ENCODE assay signal across 1 cellular context in the genomic region with DNA sequence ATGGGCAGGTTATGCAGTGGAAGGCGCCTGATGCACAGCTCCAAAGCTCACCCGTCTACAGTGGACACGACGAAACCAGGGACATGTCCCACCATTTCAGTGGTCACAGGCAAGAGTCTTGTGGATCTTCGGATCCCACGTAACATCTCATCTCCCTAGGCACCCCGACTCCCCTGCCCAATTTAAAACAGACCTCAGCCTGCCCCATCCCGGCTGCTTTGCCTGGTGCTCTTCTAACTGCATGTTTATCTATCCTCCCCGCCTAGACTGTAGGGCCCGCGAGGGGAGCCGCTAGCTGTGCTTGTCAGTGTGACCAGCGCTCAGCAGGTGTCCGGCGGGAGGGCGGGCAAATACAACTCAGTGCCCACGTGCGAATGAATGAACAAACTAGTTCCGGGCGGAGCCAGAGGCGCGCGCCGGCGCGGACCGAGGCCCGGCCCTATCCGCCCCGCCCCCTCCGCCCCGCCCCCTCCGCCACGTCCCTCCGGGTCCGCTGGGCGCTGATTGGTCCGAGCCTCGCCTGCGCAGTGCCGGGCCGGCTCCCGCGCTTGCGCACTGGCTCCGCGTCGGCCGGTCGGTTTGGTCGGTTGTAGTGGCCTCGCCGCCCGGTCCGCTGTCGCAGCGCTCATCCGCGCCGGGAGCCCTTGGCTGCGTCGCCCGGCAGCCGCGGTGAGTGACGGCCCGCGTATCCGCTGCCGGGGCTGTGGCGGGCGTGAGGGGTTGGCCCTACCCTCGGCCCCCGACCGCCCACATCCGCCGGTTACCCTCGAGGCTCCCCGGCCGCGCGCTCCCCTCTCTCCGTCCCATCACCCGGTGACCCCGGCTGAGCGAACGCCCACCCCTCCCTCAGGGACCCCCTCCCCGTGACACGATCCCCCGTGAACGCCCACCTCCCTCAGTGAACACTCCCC.
A peak's percentile ranks its signal among the peaks of the same experiment; 100 is the strongest.
TF ChIP-seq lines count a peak whose summit lies in the region.

No MANE protein-coding gene starts in this region.

TF ChIP-seq in WTC11, 78 proteins besides CTCF, POLR2A, EP300 and RAD21 (continued from another document):
- TF ChIP-seq, protein P1, sequence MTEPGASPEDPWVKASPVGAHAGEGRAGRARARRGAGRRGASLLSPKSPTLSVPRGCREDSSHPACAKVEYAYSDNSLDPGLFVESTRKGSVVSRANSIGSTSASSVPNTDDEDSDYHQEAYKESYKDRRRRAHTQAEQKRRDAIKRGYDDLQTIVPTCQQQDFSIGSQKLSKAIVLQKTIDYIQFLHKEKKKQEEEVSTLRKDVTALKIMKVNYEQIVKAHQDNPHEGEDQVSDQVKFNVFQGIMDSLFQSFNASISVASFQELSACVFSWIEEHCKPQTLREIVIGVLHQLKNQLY (CRISPR knock-in tag; IDR thresholded peaks at IDR 0.05), result no peak
- TF ChIP-seq, protein P2, sequence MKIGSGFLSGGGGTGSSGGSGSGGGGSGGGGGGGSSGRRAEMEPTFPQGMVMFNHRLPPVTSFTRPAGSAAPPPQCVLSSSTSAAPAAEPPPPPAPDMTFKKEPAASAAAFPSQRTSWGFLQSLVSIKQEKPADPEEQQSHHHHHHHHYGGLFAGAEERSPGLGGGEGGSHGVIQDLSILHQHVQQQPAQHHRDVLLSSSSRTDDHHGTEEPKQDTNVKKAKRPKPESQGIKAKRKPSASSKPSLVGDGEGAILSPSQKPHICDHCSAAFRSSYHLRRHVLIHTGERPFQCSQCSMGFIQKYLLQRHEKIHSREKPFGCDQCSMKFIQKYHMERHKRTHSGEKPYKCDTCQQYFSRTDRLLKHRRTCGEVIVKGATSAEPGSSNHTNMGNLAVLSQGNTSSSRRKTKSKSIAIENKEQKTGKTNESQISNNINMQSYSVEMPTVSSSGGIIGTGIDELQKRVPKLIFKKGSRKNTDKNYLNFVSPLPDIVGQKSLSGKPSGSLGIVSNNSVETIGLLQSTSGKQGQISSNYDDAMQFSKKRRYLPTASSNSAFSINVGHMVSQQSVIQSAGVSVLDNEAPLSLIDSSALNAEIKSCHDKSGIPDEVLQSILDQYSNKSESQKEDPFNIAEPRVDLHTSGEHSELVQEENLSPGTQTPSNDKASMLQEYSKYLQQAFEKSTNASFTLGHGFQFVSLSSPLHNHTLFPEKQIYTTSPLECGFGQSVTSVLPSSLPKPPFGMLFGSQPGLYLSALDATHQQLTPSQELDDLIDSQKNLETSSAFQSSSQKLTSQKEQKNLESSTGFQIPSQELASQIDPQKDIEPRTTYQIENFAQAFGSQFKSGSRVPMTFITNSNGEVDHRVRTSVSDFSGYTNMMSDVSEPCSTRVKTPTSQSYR (CRISPR knock-in tag; IDR thresholded peaks at IDR 0.05), result 0 out of 2 replicates have a peak, but pooled peaks have one; percentile 24
- TF ChIP-seq, protein P3, sequence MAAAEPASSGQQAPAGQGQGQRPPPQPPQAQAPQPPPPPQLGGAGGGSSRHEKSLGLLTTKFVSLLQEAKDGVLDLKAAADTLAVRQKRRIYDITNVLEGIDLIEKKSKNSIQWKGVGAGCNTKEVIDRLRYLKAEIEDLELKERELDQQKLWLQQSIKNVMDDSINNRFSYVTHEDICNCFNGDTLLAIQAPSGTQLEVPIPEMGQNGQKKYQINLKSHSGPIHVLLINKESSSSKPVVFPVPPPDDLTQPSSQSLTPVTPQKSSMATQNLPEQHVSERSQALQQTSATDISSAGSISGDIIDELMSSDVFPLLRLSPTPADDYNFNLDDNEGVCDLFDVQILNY (CRISPR knock-in tag; IDR thresholded peaks at IDR 0.05), result no peak
- TF ChIP-seq, protein P4, sequence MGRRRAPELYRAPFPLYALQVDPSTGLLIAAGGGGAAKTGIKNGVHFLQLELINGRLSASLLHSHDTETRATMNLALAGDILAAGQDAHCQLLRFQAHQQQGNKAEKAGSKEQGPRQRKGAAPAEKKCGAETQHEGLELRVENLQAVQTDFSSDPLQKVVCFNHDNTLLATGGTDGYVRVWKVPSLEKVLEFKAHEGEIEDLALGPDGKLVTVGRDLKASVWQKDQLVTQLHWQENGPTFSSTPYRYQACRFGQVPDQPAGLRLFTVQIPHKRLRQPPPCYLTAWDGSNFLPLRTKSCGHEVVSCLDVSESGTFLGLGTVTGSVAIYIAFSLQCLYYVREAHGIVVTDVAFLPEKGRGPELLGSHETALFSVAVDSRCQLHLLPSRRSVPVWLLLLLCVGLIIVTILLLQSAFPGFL (CRISPR knock-in tag; IDR thresholded peaks at IDR 0.05; ENCODE audit: borderline replicate concordance), result no peak
- TF ChIP-seq, protein P5, sequence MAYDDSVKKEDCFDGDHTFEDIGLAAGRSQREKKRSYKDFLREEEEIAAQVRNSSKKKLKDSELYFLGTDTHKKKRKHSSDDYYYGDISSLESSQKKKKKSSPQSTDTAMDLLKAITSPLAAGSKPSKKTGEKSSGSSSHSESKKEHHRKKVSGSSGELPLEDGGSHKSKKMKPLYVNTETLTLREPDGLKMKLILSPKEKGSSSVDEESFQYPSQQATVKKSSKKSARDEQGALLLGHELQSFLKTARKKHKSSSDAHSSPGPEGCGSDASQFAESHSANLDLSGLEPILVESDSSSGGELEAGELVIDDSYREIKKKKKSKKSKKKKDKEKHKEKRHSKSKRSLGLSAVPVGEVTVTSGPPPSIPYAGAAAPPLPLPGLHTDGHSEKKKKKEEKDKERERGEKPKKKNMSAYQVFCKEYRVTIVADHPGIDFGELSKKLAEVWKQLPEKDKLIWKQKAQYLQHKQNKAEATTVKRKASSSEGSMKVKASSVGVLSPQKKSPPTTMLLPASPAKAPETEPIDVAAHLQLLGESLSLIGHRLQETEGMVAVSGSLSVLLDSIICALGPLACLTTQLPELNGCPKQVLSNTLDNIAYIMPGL (CRISPR knock-in tag; IDR thresholded peaks at IDR 0.05), result no peak
- TF ChIP-seq, protein P6, sequence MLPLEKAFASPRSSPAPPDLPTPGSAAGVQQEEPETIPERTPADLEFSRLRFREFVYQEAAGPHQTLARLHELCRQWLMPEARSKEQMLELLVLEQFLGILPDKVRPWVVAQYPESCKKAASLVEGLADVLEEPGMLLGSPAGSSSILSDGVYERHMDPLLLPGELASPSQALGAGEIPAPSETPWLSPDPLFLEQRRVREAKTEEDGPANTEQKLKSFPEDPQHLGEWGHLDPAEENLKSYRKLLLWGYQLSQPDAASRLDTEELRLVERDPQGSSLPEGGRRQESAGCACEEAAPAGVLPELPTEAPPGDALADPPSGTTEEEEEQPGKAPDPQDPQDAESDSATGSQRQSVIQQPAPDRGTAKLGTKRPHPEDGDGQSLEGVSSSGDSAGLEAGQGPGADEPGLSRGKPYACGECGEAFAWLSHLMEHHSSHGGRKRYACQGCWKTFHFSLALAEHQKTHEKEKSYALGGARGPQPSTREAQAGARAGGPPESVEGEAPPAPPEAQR (CRISPR knock-in tag; IDR thresholded peaks at IDR 0.05), result no peak
- 0 out of 2 replicates have a peak, but pooled peaks have one; percentile 28 for TF ChIP-seq CREM (CRISPR knock-in tag; IDR thresholded peaks at IDR 0.05)
- TF ChIP-seq, protein P7, sequence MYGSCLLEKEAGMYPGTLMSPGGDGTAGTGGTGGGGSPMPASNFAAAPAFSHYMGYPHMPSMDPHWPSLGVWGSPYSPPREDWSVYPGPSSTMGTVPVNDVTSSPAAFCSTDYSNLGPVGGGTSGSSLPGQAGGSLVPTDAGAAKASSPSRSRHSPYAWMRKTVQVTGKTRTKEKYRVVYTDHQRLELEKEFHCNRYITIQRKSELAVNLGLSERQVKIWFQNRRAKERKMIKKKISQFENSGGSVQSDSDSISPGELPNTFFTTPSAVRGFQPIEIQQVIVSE (CRISPR knock-in tag; IDR thresholded peaks at IDR 0.05; ENCODE audit: borderline replicate concordance), result no peak
- TF ChIP-seq, protein P8, sequence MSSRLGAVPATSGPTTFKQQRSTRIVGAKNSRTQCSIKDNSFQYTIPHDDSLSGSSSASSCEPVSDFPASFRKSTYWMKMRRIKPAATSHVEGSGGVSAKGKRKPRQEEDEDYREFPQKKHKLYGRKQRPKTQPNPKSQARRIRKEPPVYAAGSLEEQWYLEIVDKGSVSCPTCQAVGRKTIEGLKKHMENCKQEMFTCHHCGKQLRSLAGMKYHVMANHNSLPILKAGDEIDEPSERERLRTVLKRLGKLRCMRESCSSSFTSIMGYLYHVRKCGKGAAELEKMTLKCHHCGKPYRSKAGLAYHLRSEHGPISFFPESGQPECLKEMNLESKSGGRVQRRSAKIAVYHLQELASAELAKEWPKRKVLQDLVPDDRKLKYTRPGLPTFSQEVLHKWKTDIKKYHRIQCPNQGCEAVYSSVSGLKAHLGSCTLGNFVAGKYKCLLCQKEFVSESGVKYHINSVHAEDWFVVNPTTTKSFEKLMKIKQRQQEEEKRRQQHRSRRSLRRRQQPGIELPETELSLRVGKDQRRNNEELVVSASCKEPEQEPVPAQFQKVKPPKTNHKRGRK (CRISPR knock-in tag; IDR thresholded peaks at IDR 0.05; ENCODE audit: borderline replicate concordance), result no peak
- TF ChIP-seq TP53 (CRISPR knock-in tag; IDR thresholded peaks at IDR 0.05), result no peak
- no peak for TF ChIP-seq HMGA2 (CRISPR knock-in tag; IDR thresholded peaks at IDR 0.05)
- no peak for TF ChIP-seq ZNF423 (CRISPR knock-in tag; IDR thresholded peaks at IDR 0.05)
- no peak for TF ChIP-seq NFE2L1 (CRISPR knock-in tag; IDR thresholded peaks at IDR 0.05)
- no peak for TF ChIP-seq SMAD4 (CRISPR knock-in tag; IDR thresholded peaks at IDR 0.05)
- TF ChIP-seq, protein P9, sequence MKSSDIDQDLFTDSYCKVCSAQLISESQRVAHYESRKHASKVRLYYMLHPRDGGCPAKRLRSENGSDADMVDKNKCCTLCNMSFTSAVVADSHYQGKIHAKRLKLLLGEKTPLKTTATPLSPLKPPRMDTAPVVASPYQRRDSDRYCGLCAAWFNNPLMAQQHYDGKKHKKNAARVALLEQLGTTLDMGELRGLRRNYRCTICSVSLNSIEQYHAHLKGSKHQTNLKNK (CRISPR knock-in tag; IDR thresholded peaks at IDR 0.05), result no peak
- TF ChIP-seq, protein P10, sequence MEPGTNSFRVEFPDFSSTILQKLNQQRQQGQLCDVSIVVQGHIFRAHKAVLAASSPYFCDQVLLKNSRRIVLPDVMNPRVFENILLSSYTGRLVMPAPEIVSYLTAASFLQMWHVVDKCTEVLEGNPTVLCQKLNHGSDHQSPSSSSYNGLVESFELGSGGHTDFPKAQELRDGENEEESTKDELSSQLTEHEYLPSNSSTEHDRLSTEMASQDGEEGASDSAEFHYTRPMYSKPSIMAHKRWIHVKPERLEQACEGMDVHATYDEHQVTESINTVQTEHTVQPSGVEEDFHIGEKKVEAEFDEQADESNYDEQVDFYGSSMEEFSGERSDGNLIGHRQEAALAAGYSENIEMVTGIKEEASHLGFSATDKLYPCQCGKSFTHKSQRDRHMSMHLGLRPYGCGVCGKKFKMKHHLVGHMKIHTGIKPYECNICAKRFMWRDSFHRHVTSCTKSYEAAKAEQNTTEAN (CRISPR knock-in tag; IDR thresholded peaks at IDR 0.05), result no peak
- TF ChIP-seq, protein P11, sequence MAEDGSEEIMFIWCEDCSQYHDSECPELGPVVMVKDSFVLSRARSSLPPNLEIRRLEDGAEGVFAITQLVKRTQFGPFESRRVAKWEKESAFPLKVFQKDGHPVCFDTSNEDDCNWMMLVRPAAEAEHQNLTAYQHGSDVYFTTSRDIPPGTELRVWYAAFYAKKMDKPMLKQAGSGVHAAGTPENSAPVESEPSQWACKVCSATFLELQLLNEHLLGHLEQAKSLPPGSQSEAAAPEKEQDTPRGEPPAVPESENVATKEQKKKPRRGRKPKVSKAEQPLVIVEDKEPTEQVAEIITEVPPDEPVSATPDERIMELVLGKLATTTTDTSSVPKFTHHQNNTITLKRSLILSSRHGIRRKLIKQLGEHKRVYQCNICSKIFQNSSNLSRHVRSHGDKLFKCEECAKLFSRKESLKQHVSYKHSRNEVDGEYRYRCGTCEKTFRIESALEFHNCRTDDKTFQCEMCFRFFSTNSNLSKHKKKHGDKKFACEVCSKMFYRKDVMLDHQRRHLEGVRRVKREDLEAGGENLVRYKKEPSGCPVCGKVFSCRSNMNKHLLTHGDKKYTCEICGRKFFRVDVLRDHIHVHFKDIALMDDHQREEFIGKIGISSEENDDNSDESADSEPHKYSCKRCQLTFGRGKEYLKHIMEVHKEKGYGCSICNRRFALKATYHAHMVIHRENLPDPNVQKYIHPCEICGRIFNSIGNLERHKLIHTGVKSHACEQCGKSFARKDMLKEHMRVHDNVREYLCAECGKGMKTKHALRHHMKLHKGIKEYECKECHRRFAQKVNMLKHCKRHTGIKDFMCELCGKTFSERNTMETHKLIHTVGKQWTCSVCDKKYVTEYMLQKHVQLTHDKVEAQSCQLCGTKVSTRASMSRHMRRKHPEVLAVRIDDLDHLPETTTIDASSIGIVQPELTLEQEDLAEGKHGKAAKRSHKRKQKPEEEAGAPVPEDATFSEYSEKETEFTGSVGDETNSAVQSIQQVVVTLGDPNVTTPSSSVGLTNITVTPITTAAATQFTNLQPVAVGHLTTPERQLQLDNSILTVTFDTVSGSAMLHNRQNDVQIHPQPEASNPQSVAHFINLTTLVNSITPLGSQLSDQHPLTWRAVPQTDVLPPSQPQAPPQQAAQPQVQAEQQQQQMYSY (CRISPR knock-in tag; IDR thresholded peaks at IDR 0.05), result no peak
- TF ChIP-seq, protein P12, sequence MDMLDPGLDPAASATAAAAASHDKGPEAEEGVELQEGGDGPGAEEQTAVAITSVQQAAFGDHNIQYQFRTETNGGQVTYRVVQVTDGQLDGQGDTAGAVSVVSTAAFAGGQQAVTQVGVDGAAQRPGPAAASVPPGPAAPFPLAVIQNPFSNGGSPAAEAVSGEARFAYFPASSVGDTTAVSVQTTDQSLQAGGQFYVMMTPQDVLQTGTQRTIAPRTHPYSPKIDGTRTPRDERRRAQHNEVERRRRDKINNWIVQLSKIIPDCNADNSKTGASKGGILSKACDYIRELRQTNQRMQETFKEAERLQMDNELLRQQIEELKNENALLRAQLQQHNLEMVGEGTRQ (CRISPR knock-in tag; IDR thresholded peaks at IDR 0.05), result no peak
- TF ChIP-seq, protein P13, sequence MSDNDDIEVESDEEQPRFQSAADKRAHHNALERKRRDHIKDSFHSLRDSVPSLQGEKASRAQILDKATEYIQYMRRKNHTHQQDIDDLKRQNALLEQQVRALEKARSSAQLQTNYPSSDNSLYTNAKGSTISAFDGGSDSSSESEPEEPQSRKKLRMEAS (CRISPR knock-in tag; IDR thresholded peaks at IDR 0.05), result peak; percentile 76
- peak; percentile 81 for TF ChIP-seq NFYB (CRISPR knock-in tag; conservative IDR thresholded peaks at IDR 0.05; ENCODE audit: low read depth)
- no peak for TF ChIP-seq CBFB (CRISPR knock-in tag; IDR thresholded peaks at IDR 0.05; ENCODE audit: low read depth)
- TF ChIP-seq, protein P14, sequence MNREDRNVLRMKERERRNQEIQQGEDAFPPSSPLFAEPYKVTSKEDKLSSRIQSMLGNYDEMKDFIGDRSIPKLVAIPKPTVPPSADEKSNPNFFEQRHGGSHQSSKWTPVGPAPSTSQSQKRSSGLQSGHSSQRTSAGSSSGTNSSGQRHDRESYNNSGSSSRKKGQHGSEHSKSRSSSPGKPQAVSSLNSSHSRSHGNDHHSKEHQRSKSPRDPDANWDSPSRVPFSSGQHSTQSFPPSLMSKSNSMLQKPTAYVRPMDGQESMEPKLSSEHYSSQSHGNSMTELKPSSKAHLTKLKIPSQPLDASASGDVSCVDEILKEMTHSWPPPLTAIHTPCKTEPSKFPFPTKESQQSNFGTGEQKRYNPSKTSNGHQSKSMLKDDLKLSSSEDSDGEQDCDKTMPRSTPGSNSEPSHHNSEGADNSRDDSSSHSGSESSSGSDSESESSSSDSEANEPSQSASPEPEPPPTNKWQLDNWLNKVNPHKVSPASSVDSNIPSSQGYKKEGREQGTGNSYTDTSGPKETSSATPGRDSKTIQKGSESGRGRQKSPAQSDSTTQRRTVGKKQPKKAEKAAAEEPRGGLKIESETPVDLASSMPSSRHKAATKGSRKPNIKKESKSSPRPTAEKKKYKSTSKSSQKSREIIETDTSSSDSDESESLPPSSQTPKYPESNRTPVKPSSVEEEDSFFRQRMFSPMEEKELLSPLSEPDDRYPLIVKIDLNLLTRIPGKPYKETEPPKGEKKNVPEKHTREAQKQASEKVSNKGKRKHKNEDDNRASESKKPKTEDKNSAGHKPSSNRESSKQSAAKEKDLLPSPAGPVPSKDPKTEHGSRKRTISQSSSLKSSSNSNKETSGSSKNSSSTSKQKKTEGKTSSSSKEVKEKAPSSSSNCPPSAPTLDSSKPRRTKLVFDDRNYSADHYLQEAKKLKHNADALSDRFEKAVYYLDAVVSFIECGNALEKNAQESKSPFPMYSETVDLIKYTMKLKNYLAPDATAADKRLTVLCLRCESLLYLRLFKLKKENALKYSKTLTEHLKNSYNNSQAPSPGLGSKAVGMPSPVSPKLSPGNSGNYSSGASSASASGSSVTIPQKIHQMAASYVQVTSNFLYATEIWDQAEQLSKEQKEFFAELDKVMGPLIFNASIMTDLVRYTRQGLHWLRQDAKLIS (CRISPR knock-in tag; IDR thresholded peaks at IDR 0.05; ENCODE audit: borderline replicate concordance), result no peak
